8 cellular contexts compared by ENCODE assay signal in genomic region chr1:169312084-169312954, GRCh38. TPM values are rescaled to one million over a fixed set of nuclear protein-coding genes. Genes with fewer than 3 reads are reported as not detected.
DNase-seq lines count a peak whose midpoint lies in the region; ATAC-seq lines count a peak whose summit lies in the region.

No MANE protein-coding gene starts in this region.

- H3K9me3 ChIP-seq in CD8-positive, alpha-beta memory T cell (ENCODE audit: low read length) = no peaks in the 10 kb centered on the region

- H3K4me3 ChIP-seq in CD8-positive, alpha-beta memory T cell (ENCODE audit: low read length) = no peak overlapping the region

- H3K9me3 Mint-ChIP-seq in CD8-positive, alpha-beta memory T cell = no peaks in the 10 kb centered on the region
- no peaks in the 10 kb centered on the region for H3K9me3 Mint-ChIP-seq in T-helper 1 cell treated with Interleukin-12 subunit alpha and Interleukin-12 subunit beta and Interleukin-4 antibody, amounts not matched to agents 30 μg/mL and 1 μg/mL, for 36 hours
- H3K9me3 Mint-ChIP-seq in central memory CD8-positive, alpha-beta T cell = no peaks in the 10 kb centered on the region

- DNase-seq in CD8-positive, alpha-beta memory T cell = peak in 4 of 5 donors; percentile 1 to 67 (median 10)
- DNase-seq in central memory CD8-positive, alpha-beta T cell (ENCODE audit: low spot score in 2 of 2) = no peak
- DNase-seq in stimulated activated CD4-positive, alpha-beta T cell treated with anti-CD3 and anti-CD28 coated beads, TNF-alpha, amount 100 ng/mL, for 24 hours (ENCODE audit: low read depth in 3 of 3) = peak in 2 of 3 experiments; percentile 6 to 10
- DNase-seq in globus pallidus (ENCODE audit: low spot score) = no peak

- peaks cover 3% of the 10 kb centered on the region for H3K4me1 ChIP-seq in CD8-positive, alpha-beta memory T cell (ENCODE audit: insufficient read depth, low read length)

- peaks cover 13 to 18% (median 17%) of the 10 kb centered on the region in 3 donors for H3K4me1 Mint-ChIP-seq in CD8-positive, alpha-beta memory T cell
- peaks cover 17% of the 10 kb centered on the region for H3K4me1 Mint-ChIP-seq in T-helper 1 cell treated with Interleukin-12 subunit alpha and Interleukin-12 subunit beta and Interleukin-4 antibody, amounts not matched to agents 30 μg/mL and 1 μg/mL, for 36 hours (ENCODE audit: low read depth)
- H3K4me1 Mint-ChIP-seq in central memory CD8-positive, alpha-beta T cell = peaks cover 6% of the 10 kb centered on the region

- H3K36me3 ChIP-seq in CD8-positive, alpha-beta memory T cell (ENCODE audit: insufficient read depth, low read length) = no peaks in the 10 kb centered on the region

- peaks cover 6 to 13% (median 10%) of the 10 kb centered on the region in 3 donors for H3K36me3 Mint-ChIP-seq in CD8-positive, alpha-beta memory T cell
- H3K36me3 Mint-ChIP-seq in T-helper 1 cell treated with Interleukin-12 subunit alpha and Interleukin-12 subunit beta and Interleukin-4 antibody, amounts not matched to agents 30 μg/mL and 1 μg/mL, for 36 hours (ENCODE audit: low read depth) = peaks cover 5% of the 10 kb centered on the region
- H3K36me3 Mint-ChIP-seq in central memory CD8-positive, alpha-beta T cell (ENCODE audit: insufficient read depth) = peaks cover 5% of the 10 kb centered on the region

- H3K4me3 Mint-ChIP-seq in CD8-positive, alpha-beta memory T cell = peak overlapping the region in 3 of 7 donors; percentile 39 to 51 (median 47)
- no peak overlapping the region for H3K4me3 Mint-ChIP-seq in T-helper 1 cell treated with Interleukin-12 subunit alpha and Interleukin-12 subunit beta and Interleukin-4 antibody, amounts not matched to agents 30 μg/mL and 1 μg/mL, for 36 hours
- no peak overlapping the region for H3K4me3 Mint-ChIP-seq in central memory CD8-positive, alpha-beta T cell

- H3K27ac ChIP-seq in CD8-positive, alpha-beta memory T cell (ENCODE audit: low read depth, low read length) = no peak overlapping the region

- peak overlapping the region in 3 of 8 donors; percentile 49 to 79 (median 76) for H3K27ac Mint-ChIP-seq in CD8-positive, alpha-beta memory T cell
- peak overlapping the region; percentile 32 for H3K27ac Mint-ChIP-seq in T-helper 1 cell treated with Interleukin-12 subunit alpha and Interleukin-12 subunit beta and Interleukin-4 antibody, amounts not matched to agents 30 μg/mL and 1 μg/mL, for 36 hours
- no peak overlapping the region for H3K27ac Mint-ChIP-seq in central memory CD8-positive, alpha-beta T cell (ENCODE audit: low read depth)

- POLR2A ChIA-PET in CD8-positive, alpha-beta memory T cell (lab: Charles Lee) = no interaction called here

- CTCF ChIA-PET in CD8-positive, alpha-beta memory T cell (lab: Charles Lee) = interaction anchor here (0.6 kb wide), 1 partner anchor 9 kb away, joined by 3 read pairs; no protein-coding TSS in a partner anchor

- ATAC-seq in HG02981 (IDR thresholded peaks at IDR 0.05; ENCODE audit: unreplicated experiment) (peak; percentile 49), GM21717 (IDR thresholded peaks at IDR 0.05; ENCODE audit: unreplicated experiment) (no peak), HG03521 (IDR thresholded peaks at IDR 0.05; ENCODE audit: unreplicated experiment) (no peak)
- ATAC-seq in central memory CD8-positive, alpha-beta T cell (replicated peaks; ENCODE audit: extremely low read depth, poor library complexity, severe bottlenecking) = peak; percentile 90

- H3K27me3 ChIP-seq in CD8-positive, alpha-beta memory T cell (ENCODE audit: insufficient read depth, low read length, poor library complexity, severe bottlenecking) = no peaks in the 10 kb centered on the region

- no peaks in the 10 kb centered on the region for H3K27me3 Mint-ChIP-seq in CD8-positive, alpha-beta memory T cell
- no peaks in the 10 kb centered on the region for H3K27me3 Mint-ChIP-seq in T-helper 1 cell treated with Interleukin-12 subunit alpha and Interleukin-12 subunit beta and Interleukin-4 antibody, amounts not matched to agents 30 μg/mL and 1 μg/mL, for 36 hours (ENCODE audit: low read depth)
- no peaks in the 10 kb centered on the region for H3K27me3 Mint-ChIP-seq in central memory CD8-positive, alpha-beta T cell

RNA-seq across cellular contexts. Expression of gene NME7, which starts 55.3 kb away (rescaled TPM):
- 10 to 100 TPM; 21.7 to 25.3 TPM for total RNA-seq in CD8-positive, alpha-beta memory T cell
- polyA plus RNA-seq in CD8-positive, alpha-beta memory T cell = 28.3 TPM

RNA-seq across cellular contexts. Expression of gene BLZF1, which starts 55.7 kb away (rescaled TPM):
- total RNA-seq in CD8-positive, alpha-beta memory T cell = 10 to 100 TPM; 13.5 to 17.4 TPM
- 14.0 TPM for polyA plus RNA-seq in CD8-positive, alpha-beta memory T cell

Comparison
In these comparisons a context has a peak if more than half of its experiments do, and no peak if none do; other contexts are left out.
1. DNase-seq: peak in CD8-positive, alpha-beta memory T cell (4 of 5) and stimulated activated CD4-positive, alpha-beta T cell treated with anti-CD3 and anti-CD28 coated beads, TNF-alpha, amount 100 ng/mL, for 24 hours (2 of 3); none in central memory CD8-positive, alpha-beta T cell (0 of 2) and globus pallidus (single experiment).
2. ATAC-seq: peak in HG02981 (single experiment) and central memory CD8-positive, alpha-beta T cell (single experiment); none in GM21717 (single experiment) and HG03521 (single experiment).